Comparison of ENCODE assay signal across 8 cellular contexts in genomic region chr10:70232155-70232858, GRCh38. TPM values are rescaled to one million over a fixed set of nuclear protein-coding genes. Genes with fewer than 3 reads are reported as not detected.
A peak's percentile ranks its signal among the peaks of the same experiment; 100 is the strongest.
DNase-seq lines count a peak whose midpoint lies in the region; ATAC-seq and TF ChIP-seq lines count a peak whose summit lies in the region.

No MANE protein-coding gene starts in this region.

- peak in 3 of 4 donors; percentile 4 to 33 (median 33) for TF ChIP-seq POLR2A in esophagus squamous epithelium (IDR thresholded peaks at IDR 0.05)
- TF ChIP-seq POLR2A in thyroid gland (IDR thresholded peaks at IDR 0.05): peak; percentile 54 to 91

- DNase-seq in DMS153 treated with DMSO at 0.1 percent for 48 hours (lab: John Stamatoyannopoulos, UW; ENCODE audit: unreplicated experiment): peak; percentile 16
- no peak for DNase-seq in DMS153 (lab: John Stamatoyannopoulos, UW)
- peak; percentile 10 for DNase-seq in NCI-H2227 treated with DMSO at 0.1 percent for 48 hours (lab: John Stamatoyannopoulos, UW)
- DNase-seq in activated T-cell treated with anti-CD3 and anti-CD28 coated beads for 4 hours: peak; percentile 52
- no peak for DNase-seq in esophagus squamous epithelium (lab: John Stamatoyannopoulos, UW)
- DNase-seq in naive thymus-derived CD8-positive, alpha-beta T cell: peak in 7 of 10 donors; percentile 12 to 34 (median 26)
- peak; percentile 72 to 74 for DNase-seq in thyroid gland

- POLR2A ChIA-PET in naive thymus-derived CD8-positive, alpha-beta T cell (lab: Charles Lee): interaction anchor here (1.0 to 3.4 kb wide), 7 partner anchors 10 to 172 kb away, joined by 3 to 25 read pairs (median 9); partner anchors contain the start of genes EIF4EBP2, SAR1A and TYSND1

- peaks cover 14 to 36% (median 31%) of the 10 kb centered on the region in 4 donors for H3K4me1 Mint-ChIP-seq in naive thymus-derived CD8-positive, alpha-beta T cell

- peaks cover 0 to 14% (median 0%) of the 10 kb centered on the region in 3 donors for H3K36me3 Mint-ChIP-seq in naive thymus-derived CD8-positive, alpha-beta T cell

- peak in 1 of 2 donors; percentile 16 for ATAC-seq in naive thymus-derived CD8-positive, alpha-beta T cell
- ATAC-seq in HG02970 (IDR thresholded peaks at IDR 0.05; ENCODE audit: low FRiP score, unreplicated experiment): no peak

- peak overlapping the region; percentile 72 to 96 (median 84) for H3K4me3 Mint-ChIP-seq in naive thymus-derived CD8-positive, alpha-beta T cell

- H3K4me3 ChIP-seq in esophagus squamous epithelium (peak overlapping the region; percentile 64 to 85 (median 80)), thyroid gland (replicated peaks in 1 of 3) (peak overlapping the region; percentile 33 to 89 (median 87))

- TF ChIP-seq CTCF in esophagus squamous epithelium (IDR thresholded peaks at IDR 0.05) (no peak), thyroid gland (IDR thresholded peaks at IDR 0.05) (no peak)

- WGBS in esophagus squamous epithelium, 2 donors: 2 to 5% methylated on average over 20 to 36 of the region's 39 CpGs
- WGBS in thyroid gland, 2 donors: 11 to 19% methylated on average over 22 to 34 of the region's 39 CpGs

- no peaks in the 10 kb centered on the region for H3K9me3 ChIP-seq in esophagus squamous epithelium
- no peaks in the 10 kb centered on the region for H3K9me3 ChIP-seq in thyroid gland

- no peaks in the 10 kb centered on the region for H3K9me3 Mint-ChIP-seq in naive thymus-derived CD8-positive, alpha-beta T cell

- no peaks in the 10 kb centered on the region for H3K27me3 ChIP-seq in esophagus squamous epithelium
- H3K27me3 ChIP-seq in thyroid gland: no peaks in the 10 kb centered on the region

- H3K27ac ChIP-seq in esophagus squamous epithelium (peak overlapping the region; percentile 88 to 89 (median 89)), thyroid gland (peak overlapping the region; percentile 72 to 92 (median 88))

- H3K36me3 ChIP-seq in esophagus squamous epithelium: peaks cover 0 to 17% (median 0%) of the 10 kb centered on the region in 3 donors
- H3K36me3 ChIP-seq in thyroid gland: no peaks in the 10 kb centered on the region

- intact Hi-C loops in esophagus squamous epithelium (cut with DNase I) (no loop called here), thyroid gland (cut with DNase I) (no loop called here)

- peak overlapping the region; percentile 13 to 88 (median 70) for H3K27ac Mint-ChIP-seq in naive thymus-derived CD8-positive, alpha-beta T cell

- no peaks in the 10 kb centered on the region for H3K27me3 Mint-ChIP-seq in naive thymus-derived CD8-positive, alpha-beta T cell

- peaks cover 4 to 62% (median 23%) of the 10 kb centered on the region in 3 donors for H3K4me1 ChIP-seq in esophagus squamous epithelium
- peaks cover 30 to 42% of the 10 kb centered on the region in 2 donors for H3K4me1 ChIP-seq in thyroid gland

RNA-seq across cellular contexts. Expression of gene PPA1, which starts 0.9 kb away (rescaled TPM):
- total RNA-seq in esophagus squamous epithelium (100 to 1,000 TPM; 129 to 210 (median 157) TPM), thyroid gland (100 to 1,000 TPM; 151 to 209 (median 185) TPM)
- 10 to 100 TPM; 51.0 to 57.4 TPM for total RNA-seq in naive thymus-derived CD8-positive, alpha-beta T cell
- 100 to 1,000 TPM; 137 to 222 (median 154) TPM for polyA plus RNA-seq in naive thymus-derived CD8-positive, alpha-beta T cell

RNA-seq across cellular contexts. Expression of gene NPFFR1, which starts 51.5 kb away (rescaled TPM):
- under 1 TPM in 2 of 4 donors, not detected in 2; 0.19 to 0.32 TPM for total RNA-seq in esophagus squamous epithelium
- total RNA-seq in naive thymus-derived CD8-positive, alpha-beta T cell: not detected
- polyA plus RNA-seq in naive thymus-derived CD8-positive, alpha-beta T cell: not detected
- under 1 TPM in 3 of 4 donors, not detected in 1; under 0.01 to 0.13 (median 0.05) TPM for total RNA-seq in thyroid gland

Comparison
In these comparisons a context has a peak if more than half of its experiments do, and no peak if none do; other contexts are left out.
1. DNase-seq: peak in DMS153 treated with DMSO at 0.1 percent for 48 hours (single experiment), NCI-H2227 treated with DMSO at 0.1 percent for 48 hours (single experiment), activated T-cell treated with anti-CD3 and anti-CD28 coated beads for 4 hours (single experiment), naive thymus-derived CD8-positive, alpha-beta T cell (7 of 10) and thyroid gland (2 of 2); none in DMS153 (single experiment) and esophagus squamous epithelium (single experiment).